ENCODE assay signal across 27 cellular contexts in the genomic region with DNA sequence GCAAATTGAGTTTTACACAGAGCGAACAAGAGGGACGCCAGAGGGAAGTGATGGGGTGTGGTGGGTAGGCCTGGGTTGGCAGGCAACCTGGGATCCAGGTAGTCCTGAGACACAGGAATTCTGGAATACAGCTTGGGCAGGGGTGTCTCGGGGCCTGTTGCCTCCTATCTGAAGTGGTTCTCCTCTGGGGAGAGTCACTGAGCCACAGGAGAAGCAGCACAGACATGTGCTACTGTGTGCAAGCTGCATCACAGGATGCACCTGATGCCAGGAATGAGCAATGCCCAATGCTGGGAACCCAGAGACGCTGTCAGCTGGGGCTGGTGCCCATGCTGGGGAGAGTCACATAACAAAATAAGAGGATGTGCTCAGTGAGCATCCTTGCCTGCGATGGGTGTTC.
"Had no signal": no experiment of that assay in that cellular context is flagged by ENCODE, and none has a peak within 500 bp of the region (broad histone marks: within the 10 kb centered on the region; RNA-seq: fewer than 3 reads in every experiment).

No MANE protein-coding gene starts in this region.

- H3K36me3 Mint-ChIP-seq: activated naive CD4-positive, alpha-beta T cell treated with anti-CD3 and anti-CD28 coated beads, Interleukin-2, amount 10 ng/mL, durations not matched to agents 7 days and 5 days; activated naive CD8-positive, alpha-beta T cell; WTC11 had no signal

- H3K27me3 ChIP-seq: brain microvascular endothelial cell, Peyer's patch, SJSA1 had no signal

- H3K4me1 Mint-ChIP-seq: activated naive CD4-positive, alpha-beta T cell treated with anti-CD3 and anti-CD28 coated beads, Interleukin-2, amount 10 ng/mL, durations not matched to agents 7 days and 5 days; activated naive CD8-positive, alpha-beta T cell treated with anti-CD3 and anti-CD28 coated beads, Interleukin-2, amount 50 U/mL, for 24 hours had no signal

- H3K27ac Mint-ChIP-seq: activated CD8-positive, alpha-beta T cell treated with anti-CD3 and anti-CD28 coated beads, Interleukin-2, amount 10 ng/mL, durations not matched to agents 7 days and 5 days; activated naive CD4-positive, alpha-beta T cell treated with anti-CD3 and anti-CD28 coated beads, Interleukin-2, amount 10 ng/mL, durations not matched to agents 7 days and 5 days; activated naive CD8-positive, alpha-beta T cell; activated naive CD8-positive, alpha-beta T cell treated with anti-CD3 and anti-CD28 coated beads, Interleukin-2, amount 50 U/mL, for 24 hours; activated T-cell treated with anti-CD3 and anti-CD28 coated beads, Interleukin-2, amount 50 U/mL, for 24 hours; T-helper 1 cell treated with Interleukin-12 subunit alpha and Interleukin-12 subunit beta and Interleukin-4 antibody, amounts not matched to agents 30 μg/mL and 1 μg/mL, for 36 hours; T-helper 2 cell treated with Interferon-gamma antibody and Interleukin-4, amounts not matched to agents 5 μg/mL and 100 μg/mL, for 36 hours; WTC11 had no signal

- H3K36me3 ChIP-seq: brain microvascular endothelial cell, Peyer's patch, SJSA1 had no signal

- H3K4me3 ChIP-seq: Peyer's patch, SJSA1 had no signal

- H3K9me3 Mint-ChIP-seq: activated naive CD4-positive, alpha-beta T cell treated with anti-CD3 and anti-CD28 coated beads, Interleukin-2, amount 10 ng/mL, durations not matched to agents 7 days and 5 days; activated naive CD8-positive, alpha-beta T cell treated with anti-CD3 and anti-CD28 coated beads, Interleukin-2, amount 50 U/mL, for 24 hours; activated T-cell treated with anti-CD3 and anti-CD28 coated beads, Interleukin-2, amount 50 U/mL, for 24 hours; T-helper 1 cell treated with Interleukin-12 subunit alpha and Interleukin-12 subunit beta and Interleukin-4 antibody, amounts not matched to agents 30 μg/mL and 1 μg/mL, for 36 hours; T-helper 2 cell treated with Interferon-gamma antibody and Interleukin-4, amounts not matched to agents 5 μg/mL and 100 μg/mL, for 36 hours; WTC11 had no signal

- H3K27me3 Mint-ChIP-seq: activated naive CD8-positive, alpha-beta T cell treated with anti-CD3 and anti-CD28 coated beads, Interleukin-2, amount 50 U/mL, for 24 hours; activated T-cell treated with anti-CD3 and anti-CD28 coated beads, Interleukin-2, amount 50 U/mL, for 24 hours had no signal

- H3K9me3 ChIP-seq: Peyer's patch, SJSA1, SK-N-SH had no signal

- H3K27ac ChIP-seq: brain microvascular endothelial cell, Peyer's patch, SJSA1 had no signal

- ATAC-seq: activated CD4-positive, CD25-positive, alpha-beta regulatory T cell treated with anti-CD3 and anti-CD28 coated beads, Interleukin-2, amount 50 U/mL, for 24 hours; activated CD8-positive, alpha-beta T cell treated with anti-CD3 and anti-CD28 coated beads, Interleukin-2, amount 10 ng/mL, durations not matched to agents 7 days and 5 days; activated naive CD8-positive, alpha-beta T cell treated with anti-CD3 and anti-CD28 coated beads, Interleukin-2, amount 50 U/mL, for 24 hours; WTC11 had no signal

- DNase-seq: activated CD4-positive, alpha-beta T cell treated with anti-CD3 and anti-CD28 coated beads for 48 hours; activated CD8-positive, alpha-beta T cell treated with anti-CD3 and anti-CD28 coated beads, Interleukin-2, amount 10 ng/mL, durations not matched to agents 7 days and 5 days; activated naive CD4-positive, alpha-beta T cell treated with anti-CD3 and anti-CD28 coated beads, Interleukin-2, amount 10 ng/mL, durations not matched to agents 7 days and 5 days; activated naive CD8-positive, alpha-beta T cell treated with anti-CD3 and anti-CD28 coated beads, Interleukin-2, amount 50 U/mL, for 24 hours; activated T-cell treated with anti-CD3 and anti-CD28 coated beads, Interleukin-2, amount 50 U/mL, for 24 hours; anterior cingulate cortex; brain microvascular endothelial cell; central memory CD4-positive, alpha-beta T cell; Karpas-422; KBM-7; NCI-H1048; NCI-H1105 treated with DMSO at 0.1 percent for 48 hours; NCI-H1436; NCI-H1694; NCI-H1930; NCI-H345; NCI-H524 treated with DMSO at 0.1 percent for 48 hours; Peyer's patch; RPMI8226; SHP77 treated with DMSO at 0.1 percent for 48 hours; SK-N-SH had no signal

- H3K4me3 Mint-ChIP-seq: activated CD8-positive, alpha-beta T cell treated with anti-CD3 and anti-CD28 coated beads, Interleukin-2, amount 10 ng/mL, durations not matched to agents 7 days and 5 days; activated naive CD4-positive, alpha-beta T cell treated with anti-CD3 and anti-CD28 coated beads, Interleukin-2, amount 10 ng/mL, durations not matched to agents 7 days and 5 days; activated naive CD8-positive, alpha-beta T cell; activated naive CD8-positive, alpha-beta T cell treated with anti-CD3 and anti-CD28 coated beads, Interleukin-2, amount 50 U/mL, for 24 hours; activated T-cell treated with anti-CD3 and anti-CD28 coated beads, Interleukin-2, amount 50 U/mL, for 24 hours; T-helper 1 cell treated with Interleukin-12 subunit alpha and Interleukin-12 subunit beta and Interleukin-4 antibody, amounts not matched to agents 30 μg/mL and 1 μg/mL, for 36 hours; T-helper 2 cell treated with Interferon-gamma antibody and Interleukin-4, amounts not matched to agents 5 μg/mL and 100 μg/mL, for 36 hours; WTC11 had no signal
